Comparison of ENCODE assay signal across 9 cellular contexts in the genomic region with DNA sequence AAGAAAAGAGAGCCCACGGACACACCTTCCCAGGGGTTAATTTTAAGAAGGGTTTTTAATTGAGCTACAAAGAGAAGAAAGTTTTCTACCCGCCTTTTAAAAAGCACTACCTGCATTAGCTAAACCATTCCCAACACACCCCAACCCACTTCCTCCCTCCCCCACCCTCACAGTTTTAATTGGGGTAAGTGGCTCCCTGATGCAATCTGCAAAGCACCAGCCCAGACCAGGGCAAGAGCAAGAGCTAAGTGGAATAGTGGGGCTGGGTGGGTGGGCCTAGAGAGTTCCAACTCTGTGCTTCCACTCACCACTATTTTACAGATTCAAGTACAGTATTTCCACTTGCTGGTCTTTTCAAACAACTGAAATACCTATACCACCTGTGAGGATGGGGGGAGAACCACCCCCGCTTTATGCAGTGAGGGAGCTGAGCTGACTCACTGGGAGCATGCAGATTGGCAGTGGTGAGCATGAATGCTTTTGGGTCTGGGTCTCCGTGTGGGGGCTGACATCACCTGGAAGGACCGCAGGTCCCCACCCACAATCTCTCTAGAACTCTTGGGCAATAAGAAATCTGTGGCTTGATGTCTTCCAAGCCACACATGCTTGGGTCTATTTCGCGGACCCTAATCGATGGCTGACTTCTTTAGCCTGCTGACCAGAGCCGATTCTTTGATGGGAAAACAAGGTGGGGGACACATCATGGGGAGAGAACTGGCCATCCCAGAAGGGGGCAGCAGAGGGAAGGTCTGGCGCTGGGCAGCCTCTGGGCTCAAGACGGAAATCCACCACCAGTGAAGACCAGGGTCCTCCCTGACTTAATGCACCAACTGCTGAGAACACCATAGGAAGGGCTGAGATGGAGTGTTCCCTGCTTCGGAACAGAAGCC.
DNase-seq lines count a peak whose midpoint lies in the region; ATAC-seq and TF ChIP-seq lines count a peak whose summit lies in the region.
"Had no signal": no experiment of that assay in that cellular context is flagged by ENCODE, and none has a peak within 500 bp of the region (broad histone marks: within the 10 kb centered on the region; RNA-seq: fewer than 3 reads in every experiment).

No MANE protein-coding gene starts in this region.

- H3K4me1 ChIP-seq in NT2/D1 (ENCODE audit: insufficient read depth, insufficient read length) (peaks cover 46% of the 10 kb centered on the region), lower lobe of right lung (peaks cover 54% of the 10 kb centered on the region)

- H3K9ac ChIP-seq in NT2/D1 (ENCODE audit: insufficient read length, low read depth): peak overlapping the region; percentile 12

- no peaks in the 10 kb centered on the region for H3K9me3 Mint-ChIP-seq in brain

- peak; percentile 30 for DNase-seq in stimulated activated CD4-positive, alpha-beta T cell treated with anti-CD3 and anti-CD28 coated beads, Interleukin-15, amount 100 ng/mL, for 24 hours
- DNase-seq in stimulated activated CD4-positive, alpha-beta T cell treated with anti-CD3 and anti-CD28 coated beads, Interleukin-2, amount 100 ng/mL, for 48 hours: no peak
- peak; percentile 68 for DNase-seq in NT2/D1 (ENCODE audit: low read depth, low spot score)
- DNase-seq in lower lobe of right lung: peak; percentile 62
- no peak for DNase-seq in activated CD4-positive, CD25-positive, alpha-beta regulatory T cell (lab: John Stamatoyannopoulos, UW)
- DNase-seq in inferior parietal cortex (ENCODE audit: extremely low spot score): no peak
- no peak for DNase-seq in NCI-H1105 (lab: John Stamatoyannopoulos, UW)

- no peaks in the 10 kb centered on the region for H3K27me3 ChIP-seq in NT2/D1 (ENCODE audit: insufficient read depth, insufficient read length)
- no peaks in the 10 kb centered on the region for H3K27me3 ChIP-seq in lower lobe of right lung (ENCODE audit: low read depth)

- H3K36me3 ChIP-seq in NT2/D1 (ENCODE audit: insufficient read depth, insufficient read length, low read length): peaks cover 7% of the 10 kb centered on the region
- no peaks in the 10 kb centered on the region for H3K36me3 ChIP-seq in lower lobe of right lung

- TF ChIP-seq CTCF in brain (conservative IDR thresholded peaks at IDR 0.05): peak; percentile 16 to 64
- TF ChIP-seq CTCF in lower lobe of right lung (IDR thresholded peaks at IDR 0.05): peak; percentile 53

- H3K36me3 Mint-ChIP-seq in brain: peaks cover 4% of the 10 kb centered on the region

- peak overlapping the region; percentile 6 for H3K27ac ChIP-seq in lower lobe of right lung
- H3K27ac ChIP-seq: epithelial cell of prostate had no signal

- intact Hi-C loops in lower lobe of right lung (cut with DNase I): no loop called here

- no peaks in the 10 kb centered on the region for H3K9me3 ChIP-seq in NT2/D1 (ENCODE audit: insufficient read depth, low read length)
- H3K9me3 ChIP-seq in lower lobe of right lung: no peaks in the 10 kb centered on the region

- peak overlapping the region; percentile 87 to 96 (median 92) for H3K27ac Mint-ChIP-seq in brain

- H3K27me3 Mint-ChIP-seq in brain: no peaks in the 10 kb centered on the region

- peak overlapping the region; percentile 33 to 77 (median 68) for H3K4me3 Mint-ChIP-seq in brain

- no peak overlapping the region for H3K4me3 ChIP-seq in NT2/D1 (ENCODE audit: insufficient read length, low read depth)
- no peak overlapping the region for H3K4me3 ChIP-seq in lower lobe of right lung

- peak; percentile 54 to 55 for ATAC-seq in lower lobe of right lung

- peaks cover 100% of the 10 kb centered on the region for H3K4me1 Mint-ChIP-seq in brain

Comparison
In these comparisons a context has a peak if more than half of its experiments do, and no peak if none do; other contexts are left out.
1. DNase-seq: peak in stimulated activated CD4-positive, alpha-beta T cell treated with anti-CD3 and anti-CD28 coated beads, Interleukin-15, amount 100 ng/mL, for 24 hours (single experiment), NT2/D1 (single experiment) and lower lobe of right lung (single experiment); none in stimulated activated CD4-positive, alpha-beta T cell treated with anti-CD3 and anti-CD28 coated beads, Interleukin-2, amount 100 ng/mL, for 48 hours (0 of 2), activated CD4-positive, CD25-positive, alpha-beta regulatory T cell (0 of 4), inferior parietal cortex (single experiment) and NCI-H1105 (single experiment).